ENCODE assay signal across 8 cellular contexts in the genomic region with DNA sequence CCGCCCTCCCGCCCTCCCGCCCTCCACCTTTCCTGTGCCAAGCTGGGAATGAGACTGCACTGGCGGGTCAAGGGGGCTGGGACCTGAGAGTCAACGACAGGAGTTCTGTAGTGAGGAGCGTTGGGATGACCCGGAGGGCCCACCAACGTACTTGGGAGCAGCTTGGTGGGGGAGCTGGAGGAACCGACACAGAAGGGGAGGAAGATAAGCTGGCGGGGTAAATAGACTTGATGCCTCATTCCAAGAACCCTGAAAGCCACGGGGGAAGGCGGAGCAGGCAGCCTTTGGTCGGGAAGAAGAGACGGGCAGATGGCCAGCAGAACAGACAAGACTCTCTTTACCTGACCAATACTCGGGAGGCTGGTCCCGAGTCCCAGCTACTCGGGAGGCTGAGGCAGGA. TPM values are rescaled to one million over a fixed set of nuclear protein-coding genes. Genes with fewer than 3 reads are reported as not detected.
DNase-seq lines count a peak whose midpoint lies in the region; ATAC-seq, FAIRE-seq and TF ChIP-seq lines count a peak whose summit lies in the region.

No MANE protein-coding gene starts in this region.

- H3K9ac ChIP-seq in astrocyte (ENCODE audit: low read length): peak overlapping the region; percentile 4
- no peak overlapping the region for H3K9ac ChIP-seq in PC-3 (ENCODE audit: low read length)

- peak overlapping the region; percentile 72 for H3K4me3 Mint-ChIP-seq in activated T-cell treated with anti-CD3 and anti-CD28 coated beads, Interleukin-2, amount 50 U/mL, for 24 hours
- H3K4me3 Mint-ChIP-seq in astrocyte (ENCODE audit: unreplicated experiment) (peak overlapping the region; percentile 80), type B pancreatic cell (peak overlapping the region; percentile 86)

- ATAC-seq in lower lobe of right lung (peak in 1 of 2 donors; percentile 1), PC-3 (no peak), HG03442 (IDR thresholded peaks at IDR 0.05; ENCODE audit: unreplicated experiment) (no peak)

- peaks cover 32% of the 10 kb centered on the region for H3K27me3 Mint-ChIP-seq in activated T-cell treated with anti-CD3 and anti-CD28 coated beads, Interleukin-2, amount 50 U/mL, for 24 hours
- H3K27me3 Mint-ChIP-seq in astrocyte (ENCODE audit: low read depth, unreplicated experiment) (peaks cover 33% of the 10 kb centered on the region), type B pancreatic cell (peaks cover 41% of the 10 kb centered on the region)

- no peak for TF ChIP-seq CTCF in astrocyte (IDR thresholded peaks at IDR 0.05; ENCODE audit: insufficient read depth, low read depth, low read length)
- no peak for TF ChIP-seq CTCF in lower lobe of right lung (IDR thresholded peaks at IDR 0.05)
- TF ChIP-seq CTCF in type B pancreatic cell (conservative IDR thresholded peaks at IDR 0.05): no peak
- TF ChIP-seq CTCF in PC-3 (conservative IDR thresholded peaks at IDR 0.05; ENCODE audit: low read depth, low read length): no peak

- POLR2A ChIA-PET in PC-3 (lab: Charles Lee; ENCODE audit: unreplicated experiment): no interaction called here

- H3K27ac Mint-ChIP-seq in activated T-cell treated with anti-CD3 and anti-CD28 coated beads, Interleukin-2, amount 50 U/mL, for 24 hours: no peak overlapping the region
- H3K27ac Mint-ChIP-seq in astrocyte (ENCODE audit: unreplicated experiment) (peak overlapping the region; percentile 89), type B pancreatic cell (peak overlapping the region; percentile 64)

- H3K27me3 ChIP-seq in astrocyte (ENCODE audit: insufficient read depth, low read length): peaks cover 15% of the 10 kb centered on the region
- no peaks in the 10 kb centered on the region for H3K27me3 ChIP-seq in lower lobe of right lung (ENCODE audit: low read depth)
- 0 out of 2 replicates have a peak, but pooled peaks cover 14% of the 10 kb centered on the region for H3K27me3 ChIP-seq in PC-3 (ENCODE audit: low read length)

- DNase-seq in activated T-cell treated with anti-CD3 and anti-CD28 coated beads, Interleukin-2, amount 50 U/mL, for 24 hours: no peak
- no peak for DNase-seq in activated T-cell treated with anti-CD3 and anti-CD28 coated beads, Interleukin-2, amount 50 U/mL, for 1 hour
- no peak for DNase-seq in astrocyte (ENCODE audit: low read depth)
- DNase-seq in lower lobe of right lung: peak; percentile 44
- DNase-seq in type B pancreatic cell (ENCODE audit: extremely low spot score, unreplicated experiment): no peak
- DNase-seq in PC-3: no peak
- DNase-seq in Kasumi-1 (lab: John Stamatoyannopoulos, UW): no peak

- peak overlapping the region; percentile 94 for H3K4me2 ChIP-seq in astrocyte (ENCODE audit: low read length)
- no peak overlapping the region for H3K4me2 ChIP-seq in PC-3 (ENCODE audit: low read length)

- peaks cover 33% of the 10 kb centered on the region for H3K4me1 Mint-ChIP-seq in activated T-cell treated with anti-CD3 and anti-CD28 coated beads, Interleukin-2, amount 50 U/mL, for 24 hours (ENCODE audit: low read depth)
- peaks cover 1% of the 10 kb centered on the region for H3K4me1 Mint-ChIP-seq in astrocyte (ENCODE audit: low read depth, unreplicated experiment)
- peaks cover 4% of the 10 kb centered on the region for H3K4me1 Mint-ChIP-seq in type B pancreatic cell (ENCODE audit: unreplicated experiment)

- intact Hi-C loops in lower lobe of right lung (cut with DNase I): no loop called here
- intact Hi-C loops in PC-3 (cut with micrococcal nuclease): no loop called here

- H3K4me1 ChIP-seq in astrocyte (ENCODE audit: insufficient read depth, low read length): peaks cover 9% of the 10 kb centered on the region
- no peaks in the 10 kb centered on the region for H3K4me1 ChIP-seq in lower lobe of right lung
- no peaks in the 10 kb centered on the region for H3K4me1 ChIP-seq in PC-3 (ENCODE audit: insufficient read depth, low read length)

- H3K36me3 ChIP-seq in astrocyte (ENCODE audit: insufficient read depth, low read length) (no peaks in the 10 kb centered on the region), lower lobe of right lung (no peaks in the 10 kb centered on the region), PC-3 (ENCODE audit: low read depth, low read length) (no peaks in the 10 kb centered on the region)

- no TSS peak for BruUV-seq in PC-3 (replicated peaks; lab: Mats Ljungman, UMichigan)

- H3K9me3 ChIP-seq in astrocyte (ENCODE audit: insufficient read depth, low read depth, low read length) (no peaks in the 10 kb centered on the region), lower lobe of right lung (no peaks in the 10 kb centered on the region), PC-3 (ENCODE audit: low read length) (no peaks in the 10 kb centered on the region)

- CTCF ChIA-PET in PC-3 (lab: Charles Lee): no interaction called here

- no peaks in the 10 kb centered on the region for H3K79me2 ChIP-seq in astrocyte (ENCODE audit: insufficient read depth, low read length)
- no peaks in the 10 kb centered on the region for H3K79me2 ChIP-seq in PC-3 (ENCODE audit: low read length)

- no peaks in the 10 kb centered on the region for H3K9me3 Mint-ChIP-seq in activated T-cell treated with anti-CD3 and anti-CD28 coated beads, Interleukin-2, amount 50 U/mL, for 24 hours
- H3K9me3 Mint-ChIP-seq in astrocyte (ENCODE audit: unreplicated experiment) (no peaks in the 10 kb centered on the region), type B pancreatic cell (no peaks in the 10 kb centered on the region)

- H3K27ac ChIP-seq in astrocyte (ENCODE audit: low read depth, low read length) (no peak overlapping the region), lower lobe of right lung (no peak overlapping the region), PC-3 (ENCODE audit: low read length) (no peak overlapping the region)

- H3F3A ChIP-seq in PC-3 (ENCODE audit: low read length, unreplicated experiment): no peaks in the 10 kb centered on the region

- H4K20me1 ChIP-seq in astrocyte (ENCODE audit: insufficient read depth, low read length) (no peaks in the 10 kb centered on the region), PC-3 (ENCODE audit: low read length) (no peaks in the 10 kb centered on the region)

- no peaks in the 10 kb centered on the region for H3K36me3 Mint-ChIP-seq in activated T-cell treated with anti-CD3 and anti-CD28 coated beads, Interleukin-2, amount 50 U/mL, for 24 hours (ENCODE audit: low read depth)
- no peaks in the 10 kb centered on the region for H3K36me3 Mint-ChIP-seq in astrocyte (ENCODE audit: low read depth, unreplicated experiment)
- no peaks in the 10 kb centered on the region for H3K36me3 Mint-ChIP-seq in type B pancreatic cell

- no peak for FAIRE-seq in astrocyte (lab: Jason Lieb, UNC)

- no peaks in the 10 kb centered on the region for H3K9me2 ChIP-seq in PC-3 (replicated peaks; ENCODE audit: low read length)

- H2AFZ ChIP-seq in astrocyte (ENCODE audit: low read depth, low read length) (peak overlapping the region; percentile 98), PC-3 (ENCODE audit: low read length) (no peak overlapping the region)

- H3K4me3 ChIP-seq in astrocyte (ENCODE audit: insufficient read depth, low read depth, low read length): peak overlapping the region; percentile 60
- H3K4me3 ChIP-seq in lower lobe of right lung: peak overlapping the region; percentile 53
- H3K4me3 ChIP-seq in PC-3 (ENCODE audit: low read length): no peak overlapping the region

RNA-seq across cellular contexts. Expression of a gene that starts 0.3 kb away (rescaled TPM):
- total RNA-seq in astrocyte (5.3 and 5.8 TPM in 2 replicates), lower lobe of right lung (38.8 TPM), type B pancreatic cell (ENCODE audit: low replicate concordance) (15.8 and 22.1 TPM in 2 replicates), PC-3 (2014; rRNA removed) (2.4 and 2.9 TPM in 2 replicates)
